ENCODE assay signal across 13 cellular contexts in the genomic region with DNA sequence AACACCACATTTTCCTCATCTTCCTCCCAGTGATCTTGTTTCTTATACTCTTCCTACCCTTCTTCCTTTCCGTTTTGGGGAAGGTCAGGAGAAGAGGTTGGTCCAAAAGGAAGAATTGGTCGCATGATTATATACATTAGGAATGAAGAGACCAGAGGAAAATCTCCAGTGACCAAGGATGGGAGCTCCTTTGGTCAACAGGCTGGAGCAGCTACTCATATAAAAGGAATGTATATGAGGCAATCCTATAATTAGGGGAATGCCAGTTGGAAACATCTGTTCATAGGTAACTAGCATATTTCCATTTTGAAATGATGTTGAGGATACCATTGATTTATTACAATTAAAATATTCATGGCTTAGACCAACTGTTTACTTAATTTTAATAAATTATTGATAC.
A peak's percentile ranks its signal among the peaks of the same experiment; 100 is the strongest.
DNase-seq lines count a peak whose midpoint lies in the region; ATAC-seq and TF ChIP-seq lines count a peak whose summit lies in the region.
"Had no signal": no experiment of that assay in that cellular context is flagged by ENCODE, and none has a peak within 500 bp of the region (broad histone marks: within the 10 kb centered on the region; RNA-seq: fewer than 3 reads in every experiment).

No MANE protein-coding gene starts in this region.

- H4K5ac ChIP-seq in IMR-90 (ENCODE audit: low read depth, low read length), result peak overlapping the region; percentile 73; the same call in 1 of the 2 replicates

- H3K79me1 ChIP-seq in IMR-90 (ENCODE audit: low read depth in 1 of 2, low read length in 2 of 2), result no peaks in the 10 kb centered on the region

- in situ Hi-C loops in IMR-90 (cut with MboI; ENCODE audit: low sequenced_read_pairs), result no loop called here
- in situ Hi-C loops in astrocyte of the cerebellum (cut with HindIII; ENCODE audit: low sequenced_read_pairs), result no loop called here

- TF ChIP-seq POLR2A in IMR-90 (IDR thresholded peaks at IDR 0.05; ENCODE audit: low read depth, low read length) (no peak), gastroesophageal sphincter (IDR thresholded peaks at IDR 0.05) (no peak), erythroblast (IDR thresholded peaks at IDR 0.05; ENCODE audit: low read length) (no peak)

- no peaks in the 10 kb centered on the region for H4K20me1 ChIP-seq in IMR-90 (ENCODE audit: insufficient read depth, low read length)

- peak; percentile 86 for ATAC-seq in IMR-90 (ENCODE audit: low read depth)
- ATAC-seq in gastroesophageal sphincter, result no peak
- no peak for ATAC-seq in GM21367 (IDR thresholded peaks at IDR 0.05; ENCODE audit: unreplicated experiment)
- ATAC-seq: Panc1 had no signal

- no peak overlapping the region for H3K4me3 ChIP-seq in IMR-90 (ENCODE audit: insufficient read depth, low read depth, low read length)
- no peak overlapping the region for H3K4me3 ChIP-seq in astrocyte of the cerebellum (ENCODE audit: low read depth, low read length)
- no peak overlapping the region for H3K4me3 ChIP-seq in gastroesophageal sphincter
- H3K4me3 ChIP-seq: testis had no signal

- H4K91ac ChIP-seq in IMR-90 (ENCODE audit: insufficient read depth, low read depth, low read length), result peak overlapping the region; percentile 51; the same call in 1 of the 2 replicates

- H2BK15ac ChIP-seq in IMR-90 (ENCODE audit: low read depth, low read length), result no peak overlapping the region

- no peak overlapping the region for H2AK9ac ChIP-seq in IMR-90 (replicated peaks; ENCODE audit: low read depth, low read length, poor library complexity)

- H3K36me3 ChIP-seq in IMR-90 (ENCODE audit: control insufficient read depth, insufficient read depth, low read length) (no peaks in the 10 kb centered on the region), gastroesophageal sphincter (no peaks in the 10 kb centered on the region)

- H2BK120ac ChIP-seq in IMR-90 (ENCODE audit: low read depth, low read length), result peak overlapping the region; percentile 75

- peak overlapping the region; percentile 63; the same call in 1 of the 2 replicates for H3K4me2 ChIP-seq in IMR-90 (ENCODE audit: low read depth, low read length)

- BruUV-seq in IMR-90 (replicated peaks; lab: Mats Ljungman, UMichigan), result no TSS peak

- H3K9ac ChIP-seq in IMR-90 (ENCODE audit: low read depth, low read length), result no peak overlapping the region

- peak overlapping the region; percentile 80 for H2BK5ac ChIP-seq in IMR-90 (ENCODE audit: low read depth, low read length, poor library complexity, severe bottlenecking)

- H3K9me3 ChIP-seq in IMR-90 (ENCODE audit: control insufficient read depth, insufficient read depth, low read length) (no peaks in the 10 kb centered on the region), gastroesophageal sphincter (no peaks in the 10 kb centered on the region)
- H3K9me3 ChIP-seq: testis had no signal

- H2AFZ ChIP-seq in IMR-90 (replicated peaks; ENCODE audit: low read length, poor library complexity), result no peak overlapping the region

- CTCF ChIA-PET in IMR-90 (lab: Yijun Ruan, JAX), result interaction anchor here (1.0 kb wide), 1 partner anchor 20 kb away, joined by 3 read pairs; no protein-coding TSS in a partner anchor

- H3K9me1 ChIP-seq in IMR-90 (ENCODE audit: insufficient read depth, low read length), result no peaks in the 10 kb centered on the region

- H3K23ac ChIP-seq in IMR-90 (ENCODE audit: low read depth, low read length), result peak overlapping the region; percentile 29; the same call in 1 of the 2 replicates

- H3K27me3 ChIP-seq in IMR-90 (ENCODE audit: control insufficient read depth, insufficient read depth, low read length), result no peaks in the 10 kb centered on the region
- H3K27me3 ChIP-seq in gastroesophageal sphincter, result no peaks in the 10 kb centered on the region
- H3K27me3 ChIP-seq: testis had no signal

- peak overlapping the region; percentile 8 to 83; a peak in 3 of 4 replicates for H4K8ac ChIP-seq in IMR-90 (ENCODE audit: low read depth in 2 of 2, low read length in 2 of 2)

- peak overlapping the region; percentile 91; the same call in 1 of the 2 replicates for H3K18ac ChIP-seq in IMR-90 (ENCODE audit: low read depth, low read length)

- TF ChIP-seq CTCF in IMR-90 (conservative IDR thresholded peaks at IDR 0.05; ENCODE audit: low read depth, low read length) (no peak), astrocyte of the cerebellum (IDR thresholded peaks at IDR 0.05; ENCODE audit: low read depth, low read length, missing control alignments) (no peak), gastroesophageal sphincter (IDR thresholded peaks at IDR 0.05) (no peak)

- intact Hi-C loops in IMR-90 (cut with micrococcal nuclease), result no loop called here

- no peak for TF ChIP-seq EP300 in gastroesophageal sphincter (IDR thresholded peaks at IDR 0.05)

- no CpG with 5 or more reads among the region's 2 CpGs for WGBS in IMR-90 (ENCODE audit: extremely low coverage in 2 of 2, insufficient read length in 1 of 2), 2 experiments
- 61% methylated on average over 2 of the region's 2 CpGs; no CpG with 5 or more reads in 1 of the 2 donors for WGBS in gastroesophageal sphincter (ENCODE audit: low coverage in 1 of 2), 2 donors

- no peak overlapping the region for H2AK5ac ChIP-seq in IMR-90 (ENCODE audit: low read depth, low read length)

- POLR2A ChIA-PET in IMR-90 (lab: Charles Lee; ENCODE audit: unreplicated experiment), result interaction anchor here (0.6 kb wide), 1 partner anchor 46 kb away, joined by 3 read pairs; no protein-coding TSS in a partner anchor

- no peak for TF ChIP-seq RAD21 in IMR-90 (IDR thresholded peaks at IDR 0.05; ENCODE audit: low read length)

- peak overlapping the region; percentile 49; the same call in 1 of the 2 replicates for H3K27ac ChIP-seq in IMR-90 (ENCODE audit: insufficient read depth, low read length)
- H3K27ac ChIP-seq in gastroesophageal sphincter, result no peak overlapping the region
- H3K27ac ChIP-seq: testis had no signal

- dilution Hi-C loops in IMR-90 (cut with HindIII; ENCODE audit: low sequenced_read_pairs, unreplicated experiment), result no loop called here

- no peak overlapping the region for H3K56ac ChIP-seq in IMR-90 (ENCODE audit: extremely low read depth, insufficient read depth, low read length)

- H3K14ac ChIP-seq in IMR-90 (replicated peaks; ENCODE audit: low read depth, low read length), result peak overlapping the region; percentile 39

- peaks cover 4% of the 10 kb centered on the region for H3K4me1 ChIP-seq in IMR-90 (ENCODE audit: control insufficient read depth, insufficient read depth, low read length)
- H3K4me1 ChIP-seq in gastroesophageal sphincter, result no peaks in the 10 kb centered on the region
- H3K4me1 ChIP-seq: testis had no signal

- peak overlapping the region; percentile 77 for H2BK20ac ChIP-seq in IMR-90 (ENCODE audit: low read depth, low read length)

- DNase-seq in AG08395 (ENCODE audit: low spot score) (peak; percentile 57), IMR-90 (peak; percentile 79), astrocyte of the cerebellum (ENCODE audit: low read depth) (peak; percentile 16), hepatic stellate cell (ENCODE audit: low spot score) (peak; percentile 11), Kasumi-1 (lab: John Stamatoyannopoulos, UW) (no peak), erythroblast (lab: John Stamatoyannopoulos, UW) (no peak)
- DNase-seq: NCI-H1092, NCI-H446 treated with DMSO at 0.1 percent for 48 hours, T-helper 2 cell, testis had no signal

- H3K4ac ChIP-seq in IMR-90 (ENCODE audit: low read depth, low read length), result peak overlapping the region; percentile 25; the same call in 1 of the 2 replicates

TF ChIP-seq in IMR-90, 13 proteins besides CTCF, POLR2A, EP300 and RAD21:
- peak; percentile 90 for TF ChIP-seq CEBPB (IDR thresholded peaks at IDR 0.05; ENCODE audit: low read depth, low read length)
- TF ChIP-seq, protein P1, sequence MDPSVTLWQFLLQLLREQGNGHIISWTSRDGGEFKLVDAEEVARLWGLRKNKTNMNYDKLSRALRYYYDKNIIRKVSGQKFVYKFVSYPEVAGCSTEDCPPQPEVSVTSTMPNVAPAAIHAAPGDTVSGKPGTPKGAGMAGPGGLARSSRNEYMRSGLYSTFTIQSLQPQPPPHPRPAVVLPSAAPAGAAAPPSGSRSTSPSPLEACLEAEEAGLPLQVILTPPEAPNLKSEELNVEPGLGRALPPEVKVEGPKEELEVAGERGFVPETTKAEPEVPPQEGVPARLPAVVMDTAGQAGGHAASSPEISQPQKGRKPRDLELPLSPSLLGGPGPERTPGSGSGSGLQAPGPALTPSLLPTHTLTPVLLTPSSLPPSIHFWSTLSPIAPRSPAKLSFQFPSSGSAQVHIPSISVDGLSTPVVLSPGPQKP (IDR thresholded peaks at IDR 0.05; ENCODE audit: borderline replicate concordance, low read depth, low read length), result no peak
- no peak for TF ChIP-seq NFE2L2 (IDR thresholded peaks at IDR 0.05; ENCODE audit: low read depth, low read length)
- no peak for TF ChIP-seq MAZ (IDR thresholded peaks at IDR 0.05; ENCODE audit: borderline replicate concordance, low read depth, low read length)
- 0 out of 2 replicates have a peak, but pooled peaks have one; percentile 41 for TF ChIP-seq FOS (IDR thresholded peaks at IDR 0.05; ENCODE audit: low read depth, low read length)
- no peak for TF ChIP-seq SMC3 (IDR thresholded peaks at IDR 0.05; ENCODE audit: low read depth, low read length)
- TF ChIP-seq MXI1 (IDR thresholded peaks at IDR 0.05; ENCODE audit: borderline replicate concordance, low read depth, low read length), result no peak
- no peak for TF ChIP-seq BHLHE40 (IDR thresholded peaks at IDR 0.05; ENCODE audit: low read depth, low read length)
- TF ChIP-seq RFX5 (IDR thresholded peaks at IDR 0.05; ENCODE audit: low read depth, low read length), result no peak

Comparison
In these comparisons a context has a peak if more than half of its experiments do, and no peak if none do; other contexts are left out.
1. DNase-seq: peak in AG08395 (single experiment), IMR-90 (single experiment), astrocyte of the cerebellum (single experiment) and hepatic stellate cell (single experiment); none in Kasumi-1 (0 of 2) and erythroblast (0 of 2).